ENCODE assay signal across 26 cellular contexts in the genomic region with DNA sequence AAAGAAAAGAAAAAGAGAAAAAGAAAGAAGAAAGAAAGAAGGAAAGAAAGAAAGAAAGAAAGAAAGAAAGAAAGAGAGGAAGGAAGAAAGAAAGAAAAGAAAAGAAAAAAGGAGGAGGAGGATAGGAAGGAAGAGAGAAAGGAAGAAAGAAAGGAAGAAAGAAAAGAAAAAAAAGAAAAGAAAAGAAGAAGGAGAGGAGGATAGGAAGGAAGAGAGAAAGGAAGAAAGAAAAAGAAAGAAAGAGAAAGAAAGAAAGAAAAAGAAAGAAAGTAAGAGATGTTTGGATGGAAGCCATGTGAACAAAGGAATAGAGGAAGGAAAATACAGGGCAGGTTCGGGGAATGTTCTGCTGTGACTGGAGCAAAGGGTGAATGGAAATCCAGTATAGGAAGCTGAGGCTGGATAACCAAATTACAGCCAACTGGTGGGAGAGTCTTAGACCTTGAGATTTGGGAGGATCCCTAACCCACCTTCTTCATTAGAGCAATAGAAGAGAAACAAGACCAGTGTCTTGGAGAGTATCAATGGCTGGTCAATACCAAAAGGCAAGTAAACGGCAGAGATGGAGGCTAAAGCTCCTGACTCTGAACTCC.
"Had no signal": no experiment of that assay in that cellular context is flagged by ENCODE, and none has a peak within 500 bp of the region (broad histone marks: within the 10 kb centered on the region; RNA-seq: fewer than 3 reads in every experiment).

No MANE protein-coding gene starts in this region.

- H3K27ac Mint-ChIP-seq: activated B cell treated with CpG ODN at 0.5 μM for 24 hours; activated CD4-positive, alpha-beta T cell treated with anti-CD3 and anti-CD28 coated beads for 36 hours; activated naive CD4-positive, alpha-beta T cell treated with anti-CD3 and anti-CD28 coated beads for 36 hours; activated naive CD8-positive, alpha-beta T cell treated with anti-CD3 and anti-CD28 coated beads, Interleukin-2, amount 10 ng/mL, durations not matched to agents 7 days and 5 days; effector memory CD8-positive, alpha-beta T cell; natural killer cell; stimulated activated naive CD8-positive, alpha-beta T cell treated with anti-CD3 and anti-CD28 coated beads, Interleukin-15, Interleukin-2, amounts not matched to agents 100 ng/mL and 50 ng/mL, for 24 hours; T-cell had no signal

- ATAC-seq: activated CD4-positive, alpha-beta T cell treated with anti-CD3 and anti-CD28 coated beads for 36 hours; effector memory CD8-positive, alpha-beta T cell; natural killer cell; psoas muscle; T-cell had no signal

- H3K4me3 Mint-ChIP-seq: activated B cell treated with CpG ODN at 0.5 μM for 24 hours; activated CD4-positive, alpha-beta T cell treated with anti-CD3 and anti-CD28 coated beads for 36 hours; activated naive CD4-positive, alpha-beta T cell treated with anti-CD3 and anti-CD28 coated beads for 36 hours; activated naive CD8-positive, alpha-beta T cell treated with anti-CD3 and anti-CD28 coated beads, Interleukin-2, amount 10 ng/mL, durations not matched to agents 7 days and 5 days; central memory CD8-positive, alpha-beta T cell; effector memory CD8-positive, alpha-beta T cell; natural killer cell; stimulated activated naive CD8-positive, alpha-beta T cell treated with anti-CD3 and anti-CD28 coated beads, Interleukin-15, Interleukin-2, amounts not matched to agents 100 ng/mL and 50 ng/mL, for 24 hours; T-cell had no signal

- H3K27ac ChIP-seq: dorsolateral prefrontal cortex, gastroesophageal sphincter, pancreas, psoas muscle, right atrium auricular region, tibial artery had no signal

- H3K4me3 ChIP-seq: breast epithelium, dorsolateral prefrontal cortex, gastroesophageal sphincter, lung, pancreas, psoas muscle, right atrium auricular region, tibial artery had no signal

- H3K4me1 ChIP-seq: breast epithelium, gastroesophageal sphincter, psoas muscle, tibial artery had no signal

- H3K9me3 Mint-ChIP-seq: activated naive CD8-positive, alpha-beta T cell treated with anti-CD3 and anti-CD28 coated beads, Interleukin-2, amount 10 ng/mL, durations not matched to agents 7 days and 5 days; central memory CD8-positive, alpha-beta T cell; effector memory CD8-positive, alpha-beta T cell; natural killer cell had no signal

- H3K27me3 Mint-ChIP-seq: activated B cell treated with CpG ODN at 0.5 μM for 24 hours had no signal

- DNase-seq: activated B cell treated with CpG ODN at 0.5 μM for 24 hours; activated CD4-positive, alpha-beta T cell treated with anti-CD3 and anti-CD28 coated beads for 36 hours; activated CD4-positive, alpha-beta T cell treated with anti-CD3 and anti-CD28 coated beads, Interleukin-2, amount 50 U/mL, for 4 hours; activated effector memory CD4-positive, alpha-beta T cell treated with Interleukin-2 at 50 U/mL for 16 hours; activated naive CD4-positive, alpha-beta T cell treated with anti-CD3 and anti-CD28 coated beads for 36 hours; activated naive CD8-positive, alpha-beta T cell treated with anti-CD3 and anti-CD28 coated beads, Interleukin-2, amount 10 ng/mL, durations not matched to agents 7 days and 5 days; activated T-cell treated with anti-CD3 and anti-CD28 coated beads, Interleukin-2, amount 50 U/mL, for 48 hours; amniotic stem cell; dorsolateral prefrontal cortex; effector memory CD8-positive, alpha-beta T cell; head of caudate nucleus; islet precursor cell; left cardiac atrium; natural killer cell; pancreas; psoas muscle; stimulated activated CD4-positive, alpha-beta T cell treated with anti-CD3 and anti-CD28 coated beads, Interleukin-4, amount 100 ng/mL, for 24 hours; T-cell; T-helper 9 cell; tibial artery had no signal

- H3K36me3 Mint-ChIP-seq: activated naive CD8-positive, alpha-beta T cell treated with anti-CD3 and anti-CD28 coated beads, Interleukin-2, amount 10 ng/mL, durations not matched to agents 7 days and 5 days; natural killer cell; T-cell had no signal

- H3K36me3 ChIP-seq: breast epithelium, gastroesophageal sphincter, pancreas, right atrium auricular region, tibial artery had no signal

- H3K9me3 ChIP-seq: breast epithelium, gastroesophageal sphincter, pancreas, psoas muscle, right atrium auricular region, tibial artery had no signal

- H3K4me1 Mint-ChIP-seq: activated B cell treated with CpG ODN at 0.5 μM for 24 hours; activated CD4-positive, alpha-beta T cell treated with anti-CD3 and anti-CD28 coated beads for 36 hours; activated naive CD8-positive, alpha-beta T cell treated with anti-CD3 and anti-CD28 coated beads, Interleukin-2, amount 10 ng/mL, durations not matched to agents 7 days and 5 days; central memory CD8-positive, alpha-beta T cell; natural killer cell; T-cell had no signal
